ENCODE assay signal across 8 cellular contexts in genomic region chr19:46009530-46010510, GRCh38. TPM values are rescaled to one million over a fixed set of nuclear protein-coding genes. Genes with fewer than 3 reads are reported as not detected.
DNase-seq lines count a peak whose midpoint lies in the region; ATAC-seq and TF ChIP-seq lines count a peak whose summit lies in the region.

No MANE protein-coding gene starts in this region.

- H3K4me3 Mint-ChIP-seq in osteocyte (ENCODE audit: unreplicated experiment) = no peak overlapping the region

- ATAC-seq in foreskin keratinocyte (peak; percentile 56), upper lobe of right lung (peak; percentile 89)

- DNase-seq in COR-L47 (lab: John Stamatoyannopoulos, UW) = peak; percentile 12
- DNase-seq in HuH-7 (ENCODE audit: low spot score) = peak; percentile 82
- DNase-seq in Peyer's patch = peak; percentile 46 to 84 (median 81)
- peak; percentile 53 to 57 for DNase-seq in activated T-helper 1 cell treated with anti-CD3 and anti-CD28 coated beads, Interleukin-2, amount 50 U/mL, for 16 hours (ENCODE audit: low read depth in 1 of 2, low spot score in 1 of 2)
- DNase-seq in foreskin keratinocyte = no peak
- DNase-seq in osteocyte (ENCODE audit: extremely low spot score, unreplicated experiment) = no peak
- peak; percentile 83 for DNase-seq in upper lobe of right lung
- DNase-seq in GOT3 (lab: John Stamatoyannopoulos, UW) = no peak

- H3K27ac ChIP-seq in Peyer's patch (no peak overlapping the region), foreskin keratinocyte (no peak overlapping the region), upper lobe of right lung (no peak overlapping the region)

- H3K4me1 Mint-ChIP-seq in osteocyte (ENCODE audit: unreplicated experiment) = peaks cover 6% of the 10 kb centered on the region

- H3K27ac Mint-ChIP-seq in osteocyte (ENCODE audit: unreplicated experiment) = no peak overlapping the region

- intact Hi-C loops in upper lobe of right lung (cut with DNase I) = no loop called here

- H3K4me1 ChIP-seq in Peyer's patch (peaks cover 0 to 9% (median 1%) of the 10 kb centered on the region in 4 donors), foreskin keratinocyte (peaks cover 10% of the 10 kb centered on the region), upper lobe of right lung (no peaks in the 10 kb centered on the region)

- no peaks in the 10 kb centered on the region for H3K36me3 ChIP-seq in Peyer's patch
- peaks cover 7% of the 10 kb centered on the region for H3K36me3 ChIP-seq in upper lobe of right lung

- peaks cover 11% of the 10 kb centered on the region for H3K36me3 Mint-ChIP-seq in osteocyte (ENCODE audit: unreplicated experiment)

- TF ChIP-seq CTCF in Peyer's patch (IDR thresholded peaks at IDR 0.05) = peak; percentile 67 to 88 (median 78)
- peak; percentile 82 for TF ChIP-seq CTCF in foreskin keratinocyte (conservative IDR thresholded peaks at IDR 0.05)
- peak; percentile 83 for TF ChIP-seq CTCF in osteocyte (IDR thresholded peaks at IDR 0.05)
- peak; percentile 84 for TF ChIP-seq CTCF in upper lobe of right lung (IDR thresholded peaks at IDR 0.05)

- no peaks in the 10 kb centered on the region for H3K9me3 ChIP-seq in Peyer's patch
- no peaks in the 10 kb centered on the region for H3K9me3 ChIP-seq in upper lobe of right lung

- peaks cover 0 to 4% of the 10 kb centered on the region in 2 donors for H3K27me3 ChIP-seq in Peyer's patch
- H3K27me3 ChIP-seq in foreskin keratinocyte = no peaks in the 10 kb centered on the region
- peaks cover 14% of the 10 kb centered on the region for H3K27me3 ChIP-seq in upper lobe of right lung

- H3K27me3 Mint-ChIP-seq in osteocyte (ENCODE audit: unreplicated experiment) = peaks cover 6% of the 10 kb centered on the region

- no peak for TF ChIP-seq POLR2A in Peyer's patch (IDR thresholded peaks at IDR 0.05)

- H3K9me3 Mint-ChIP-seq in osteocyte (ENCODE audit: unreplicated experiment) = no peaks in the 10 kb centered on the region

- H3K4me3 ChIP-seq in Peyer's patch = no peak overlapping the region
- H3K4me3 ChIP-seq in upper lobe of right lung = no peak overlapping the region

RNA-seq across cellular contexts. Expression of gene PGLYRP1, which starts 13.0 kb away (rescaled TPM):
- total RNA-seq in Peyer's patch (not detected), foreskin keratinocyte (not detected in 2 replicates), osteocyte (not detected in 2 replicates), upper lobe of right lung (0.58 TPM)
- polyA plus RNA-seq in foreskin keratinocyte = not detected in 2 replicates

RNA-seq across cellular contexts. Expression of gene CCDC61, which starts 14.6 kb away (rescaled TPM):
- total RNA-seq in Peyer's patch (10 to 100 TPM in 2 of 4 donors, 1 to 10 TPM in 2; 7.4 to 16.5 (median 10.8) TPM), foreskin keratinocyte (9.8 and 12.3 TPM in 2 replicates), osteocyte (12.4 and 13.8 TPM in 2 replicates), upper lobe of right lung (15.4 TPM)
- 16.2 and 16.7 TPM in 2 replicates for polyA plus RNA-seq in foreskin keratinocyte

RNA-seq across cellular contexts. Expression of gene IGFL4, which starts 31.0 kb away (rescaled TPM):
- total RNA-seq in Peyer's patch (not detected), foreskin keratinocyte (not detected in 2 replicates), osteocyte (not detected in 2 replicates), upper lobe of right lung (not detected)
- not detected in 2 replicates for polyA plus RNA-seq in foreskin keratinocyte

RNA-seq across cellular contexts. Expression of gene NOVA2, which starts 36.2 kb away (rescaled TPM):
- total RNA-seq in Peyer's patch (1 to 10 TPM in 2 of 4 donors, under 1 TPM in 2; 0.53 to 4.1 (median 1.5) TPM), foreskin keratinocyte (not detected in 2 replicates), osteocyte (not detected in 2 replicates), upper lobe of right lung (21.2 TPM)
- under 0.01 TPM in 1 of 2 replicates, not detected in the other for polyA plus RNA-seq in foreskin keratinocyte

Comparison
In these comparisons a context has a peak if more than half of its experiments do, and no peak if none do; other contexts are left out.
1. DNase-seq: peak in COR-L47 (single experiment), HuH-7 (single experiment), Peyer's patch (3 of 3), activated T-helper 1 cell treated with anti-CD3 and anti-CD28 coated beads, Interleukin-2, amount 50 U/mL, for 16 hours (2 of 2) and upper lobe of right lung (single experiment); none in foreskin keratinocyte (0 of 2), osteocyte (single experiment) and GOT3 (single experiment).
2. Peak in every context shown above with its lines, with median percentiles within 50 percentile points of each other: CTCF ChIP-seq.